22 cellular contexts compared by ENCODE assay signal in the genomic region with DNA sequence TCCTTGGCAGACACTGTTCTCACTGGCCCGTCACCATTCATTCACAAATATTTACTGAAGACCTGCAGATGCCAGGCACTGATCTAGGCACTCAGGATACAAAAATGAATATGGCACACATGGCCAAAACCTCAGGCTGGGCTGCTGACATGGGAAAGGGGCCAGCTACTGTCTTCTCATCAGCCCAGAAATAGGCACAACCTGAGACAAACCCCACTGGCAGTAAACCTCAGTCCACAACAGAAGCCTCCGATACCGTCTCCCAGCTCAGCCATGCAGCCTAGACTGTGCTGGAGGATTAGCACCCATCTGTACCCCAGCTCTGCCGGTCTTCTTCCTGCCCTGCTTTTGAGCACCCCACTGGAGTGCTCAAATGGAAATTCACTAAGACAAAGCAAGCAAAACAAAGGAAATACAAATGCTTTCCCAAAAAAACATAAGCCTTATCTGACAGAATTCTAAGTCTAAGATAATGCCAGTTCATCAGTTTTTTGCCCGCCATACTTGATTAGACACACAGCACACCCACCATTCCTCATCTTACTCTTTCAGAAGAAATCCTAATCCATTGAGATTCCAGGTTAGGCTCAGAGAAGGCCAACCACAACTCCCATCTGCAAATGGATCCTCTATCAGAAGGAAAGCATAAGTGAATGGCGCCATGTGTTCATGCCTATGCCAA. TPM values are rescaled to one million over a fixed set of nuclear protein-coding genes. Genes with fewer than 3 reads are reported as not detected.
"Had no signal": no experiment of that assay in that cellular context is flagged by ENCODE, and none has a peak within 500 bp of the region (broad histone marks: within the 10 kb centered on the region; RNA-seq: fewer than 3 reads in every experiment).

No MANE protein-coding gene starts in this region.

- FAIRE-seq: endothelial cell of umbilical vein, kidney had no signal

- DNase-seq: activated B cell treated with CpG ODN at 0.5 μM for 24 hours; activated CD4-positive, alpha-beta T cell treated with anti-CD3 and anti-CD28 coated beads, Interleukin-2, amount 50 U/mL, for 1 hour; activated CD8-positive, alpha-beta T cell treated with anti-CD3 and anti-CD28 coated beads for 36 hours; activated T-cell treated with anti-CD3 and anti-CD28 coated beads, Interleukin-2, amount 50 U/mL, for 48 hours; colonic mucosa; effector memory CD8-positive, alpha-beta T cell; hypothalamus; immature natural killer cell; kidney; lower lobe of right lung; mesenchymal stem cell; stimulated activated CD4-positive, alpha-beta T cell treated with anti-CD3 and anti-CD28 coated beads, Interleukin-2, amount 100 ng/mL, for 48 hours; stimulated activated naive CD8-positive, alpha-beta T cell treated with anti-CD3 and anti-CD28 coated beads, Interleukin-15, Interleukin-2, amounts not matched to agents 100 U/mL and 50 U/mL, for 24 hours; T-helper 1 cell; upper lobe of left lung had no signal

- H3K9me3 ChIP-seq: colonic mucosa, gastroesophageal sphincter, lower lobe of right lung, upper lobe of left lung had no signal

- ATAC-seq: activated CD8-positive, alpha-beta T cell treated with anti-CD3 and anti-CD28 coated beads for 36 hours; effector memory CD8-positive, alpha-beta T cell; gastroesophageal sphincter; lower lobe of right lung; natural killer cell treated with Interleukin-12 subunit alpha and Interleukin-12 subunit beta and Interleukin-15 and Interleukin-18, amount 100 ng/mL, for 72 hours; stimulated activated naive CD8-positive, alpha-beta T cell treated with anti-CD3 and anti-CD28 coated beads, Interleukin-15, Interleukin-2, amounts not matched to agents 100 U/mL and 50 U/mL, for 24 hours had no signal

- H3K27ac ChIP-seq: colonic mucosa, lower lobe of right lung, upper lobe of left lung had no signal

- H3K27ac Mint-ChIP-seq: activated B cell treated with CpG ODN at 0.5 μM for 24 hours; activated CD8-positive, alpha-beta T cell treated with anti-CD3 and anti-CD28 coated beads for 36 hours; activated naive CD4-positive, alpha-beta T cell treated with anti-CD3 and anti-CD28 coated beads, Interleukin-2, amount 50 U/mL, for 24 hours; activated T-helper 2 cell treated with anti-CD3 and anti-CD28 coated beads, Interferon-gamma antibody, Interleukin-2, Interleukin-4, amounts not matched to agents 10 μg/mL and 5 μg/mL and 100 μg/mL, durations not matched to agents 14 hours and 24 hours and 36 hours; effector memory CD8-positive, alpha-beta T cell; immature natural killer cell; natural killer cell treated with Interleukin-12 subunit alpha and Interleukin-12 subunit beta and Interleukin-15 and Interleukin-18, amount 100 ng/mL, for 72 hours; T-helper 2 cell treated with Interferon-gamma antibody and Interleukin-4, amounts not matched to agents 5 μg/mL and 100 μg/mL, for 36 hours had no signal

- H3K4me3 Mint-ChIP-seq: activated B cell treated with CpG ODN at 0.5 μM for 24 hours; activated CD8-positive, alpha-beta T cell treated with anti-CD3 and anti-CD28 coated beads for 36 hours; activated naive CD4-positive, alpha-beta T cell treated with anti-CD3 and anti-CD28 coated beads, Interleukin-2, amount 50 U/mL, for 24 hours; effector memory CD8-positive, alpha-beta T cell; immature natural killer cell; natural killer cell treated with Interleukin-12 subunit alpha and Interleukin-12 subunit beta and Interleukin-15 and Interleukin-18, amount 100 ng/mL, for 72 hours; T-helper 2 cell treated with Interferon-gamma antibody and Interleukin-4, amounts not matched to agents 5 μg/mL and 100 μg/mL, for 36 hours had no signal

- H3K36me3 ChIP-seq: colonic mucosa had no signal

- H3K4me3 ChIP-seq: colonic mucosa, gastroesophageal sphincter, lower lobe of right lung, upper lobe of left lung had no signal

- H3K27me3 ChIP-seq: colonic mucosa, gastroesophageal sphincter, upper lobe of left lung had no signal

- H3K27me3 Mint-ChIP-seq: activated B cell treated with CpG ODN at 0.5 μM for 24 hours; activated CD8-positive, alpha-beta T cell treated with anti-CD3 and anti-CD28 coated beads for 36 hours; activated naive CD4-positive, alpha-beta T cell treated with anti-CD3 and anti-CD28 coated beads, Interleukin-2, amount 50 U/mL, for 24 hours; effector memory CD8-positive, alpha-beta T cell had no signal

- H3K36me3 Mint-ChIP-seq: activated naive CD4-positive, alpha-beta T cell treated with anti-CD3 and anti-CD28 coated beads, Interleukin-2, amount 50 U/mL, for 24 hours; immature natural killer cell; natural killer cell treated with Interleukin-12 subunit alpha and Interleukin-12 subunit beta and Interleukin-15 and Interleukin-18, amount 100 ng/mL, for 72 hours had no signal

- H3K4me1 Mint-ChIP-seq: activated naive CD4-positive, alpha-beta T cell treated with anti-CD3 and anti-CD28 coated beads, Interleukin-2, amount 50 U/mL, for 24 hours; immature natural killer cell had no signal

- H3K4me1 ChIP-seq: colonic mucosa had no signal

- H3K9me3 Mint-ChIP-seq: activated B cell treated with CpG ODN at 0.5 μM for 24 hours; activated CD8-positive, alpha-beta T cell treated with anti-CD3 and anti-CD28 coated beads for 36 hours; activated naive CD4-positive, alpha-beta T cell treated with anti-CD3 and anti-CD28 coated beads, Interleukin-2, amount 50 U/mL, for 24 hours; activated T-helper 2 cell treated with anti-CD3 and anti-CD28 coated beads, Interferon-gamma antibody, Interleukin-2, Interleukin-4, amounts not matched to agents 10 μg/mL and 5 μg/mL and 100 μg/mL, durations not matched to agents 14 hours and 24 hours and 36 hours; effector memory CD8-positive, alpha-beta T cell; immature natural killer cell; natural killer cell treated with Interleukin-12 subunit alpha and Interleukin-12 subunit beta and Interleukin-15 and Interleukin-18, amount 100 ng/mL, for 72 hours; T-helper 2 cell treated with Interferon-gamma antibody and Interleukin-4, amounts not matched to agents 5 μg/mL and 100 μg/mL, for 36 hours had no signal

RNA-seq across cellular contexts. Expression of a gene that starts 38.1 kb away (rescaled TPM):
- total RNA-seq: activated B cell treated with CpG ODN at 0.5 μM for 24 hours; activated CD8-positive, alpha-beta T cell treated with anti-CD3 and anti-CD28 coated beads for 36 hours; mononuclear cell; natural killer cell treated with Interleukin-12 subunit alpha and Interleukin-12 subunit beta and Interleukin-15 and Interleukin-18, amount 100 ng/mL, for 72 hours had no signal
- polyA plus RNA-seq: immature natural killer cell had no signal
